ENCODE assay signal across 8 cellular contexts in genomic region chrX:48574270-48575266, GRCh38. TPM values are rescaled to one million over a fixed set of nuclear protein-coding genes. Genes with fewer than 3 reads are reported as not detected.
DNase-seq lines count a peak whose midpoint lies in the region; ATAC-seq and TF ChIP-seq lines count a peak whose summit lies in the region.

Gene RBM3 (plus strand): TSS chrX:48574484. CDS start chrX:48575181, 697 bp downstream.

- POLR2A ChIA-PET in Panc1 (lab: Charles Lee): interaction anchor here (1.0 kb wide), 1 partner anchor 53 kb away, joined by 13 read pairs; no protein-coding TSS in a partner anchor

- peaks cover 23% of the 10 kb centered on the region for H3K4me1 ChIP-seq in DND-41 (ENCODE audit: insufficient read depth, low read length)
- H3K4me1 ChIP-seq in KMS-11 (ENCODE audit: low read depth, poor library complexity, severe bottlenecking): peaks cover 11% of the 10 kb centered on the region
- peaks cover 11% of the 10 kb centered on the region for H3K4me1 ChIP-seq in Panc1 (ENCODE audit: control insufficient read depth, insufficient read depth, low read length)
- peaks cover 0 to 6% of the 10 kb centered on the region in 2 donors for H3K4me1 ChIP-seq in esophagus (ENCODE audit: control insufficient read depth in 2 of 2, insufficient read depth in 2 of 2, low read length in 1 of 2)
- H3K4me1 ChIP-seq in muscle layer of colon (ENCODE audit: insufficient read depth, low read length): peaks cover 14% of the 10 kb centered on the region

- ATAC-seq in DND-41 (ENCODE audit: insufficient read depth, low read depth) (peak; percentile 95), GM21723 (IDR thresholded peaks at IDR 0.05; ENCODE audit: unreplicated experiment) (peak; percentile 86), Panc1 (peak; percentile 97)
- peak; percentile 91 to 93 for ATAC-seq in activated T-cell treated with anti-CD3 and anti-CD28 coated beads, Interleukin-2, amount 50 U/mL, for 4 hours

- peaks cover 25% of the 10 kb centered on the region for H3K36me3 Mint-ChIP-seq in activated T-cell treated with anti-CD3 and anti-CD28 coated beads, Interleukin-2, amount 50 U/mL, for 4 hours (ENCODE audit: insufficient read depth)

- DNase-seq in DND-41 (peak; percentile 94), Panc1 (ENCODE audit: low read depth, low spot score) (peak; percentile 81)
- DNase-seq in activated T-cell treated with anti-CD3 and anti-CD28 coated beads, Interleukin-2, amount 50 U/mL, for 4 hours: peak; percentile 88
- DNase-seq in stimulated activated CD8-positive, alpha-beta memory T cell treated with anti-CD3 and anti-CD28 coated beads, Interleukin-7, amount 100 ng/mL, for 1 hour (ENCODE audit: low read depth in 2 of 2): peak; percentile 76 to 85

- TF ChIP-seq CTCF in DND-41 (IDR thresholded peaks at IDR 0.05; ENCODE audit: borderline replicate concordance, extremely low read depth, low read length, poor library complexity, severe bottlenecking): peak; percentile 52
- TF ChIP-seq CTCF in KMS-11 (conservative IDR thresholded peaks at IDR 0.05; ENCODE audit: low read depth, low read length): peak; percentile 60
- TF ChIP-seq CTCF in Panc1 (IDR thresholded peaks at IDR 0.05): no peak; the same call in 1 of the 2 replicates

- H3K9me3 ChIP-seq in DND-41 (ENCODE audit: insufficient read depth, low read length, severe bottlenecking): no peaks in the 10 kb centered on the region
- H3K9me3 ChIP-seq in Panc1 (ENCODE audit: control insufficient read depth, insufficient read depth, low read depth, low read length): no peaks in the 10 kb centered on the region
- H3K9me3 ChIP-seq in esophagus (ENCODE audit: control insufficient read depth in 2 of 2, insufficient read depth in 1 of 2, low read depth in 1 of 2, low read length in 1 of 2): peaks cover 0 to 6% of the 10 kb centered on the region in 2 donors
- H3K9me3 ChIP-seq in muscle layer of colon (ENCODE audit: low read length): no peaks in the 10 kb centered on the region

- H3K9me3 Mint-ChIP-seq in activated T-cell treated with anti-CD3 and anti-CD28 coated beads, Interleukin-2, amount 50 U/mL, for 4 hours: no peaks in the 10 kb centered on the region

- H3K4me3 ChIP-seq in DND-41 (ENCODE audit: low read depth in 1 of 2, low read length in 2 of 2): peak within 1 kb of the TSS; percentile 83 to 85
- H3K4me3 ChIP-seq in KMS-11 (IDR thresholded peaks at IDR 0.05; ENCODE audit: insufficient read depth, low read depth, low read length): peak within 1 kb of the TSS; percentile 44
- H3K4me3 ChIP-seq in Panc1 (ENCODE audit: low read depth in 2 of 2, low read length in 2 of 2): peak within 1 kb of the TSS; percentile 81 to 99
- H3K4me3 ChIP-seq in esophagus (ENCODE audit: low read depth in 1 of 2, low read length in 2 of 2): peak within 1 kb of the TSS; percentile 76 to 78
- H3K4me3 ChIP-seq in muscle layer of colon (ENCODE audit: low read depth in 1 of 2, low read length in 2 of 2): peak within 1 kb of the TSS; percentile 65 to 72

- H3K4me2 ChIP-seq in DND-41 (ENCODE audit: insufficient read depth, low read length) (peak within 1 kb of the TSS; percentile 89), KMS-11 (peak within 1 kb of the TSS; percentile 77)

- in situ Hi-C loops in Panc1 (cut with HindIII; ENCODE audit: low pct_unique_long_range_greater_than_20kb, low sequenced_read_pairs): no loop called here

- H3K9ac ChIP-seq in DND-41 (ENCODE audit: low read depth, low read length) (peak within 1 kb of the TSS; percentile 91), KMS-11 (peak within 1 kb of the TSS; percentile 100), muscle layer of colon (ENCODE audit: low read length) (peak within 1 kb of the TSS; percentile 54)

- WGBS in esophagus, 2 donors: 0 to 25% methylated on average over 68 to 71 of the region's 71 CpGs

- H3K27me3 ChIP-seq in DND-41 (ENCODE audit: insufficient read depth, low read length, poor library complexity) (no peaks in the 10 kb centered on the region), KMS-11 (ENCODE audit: insufficient read depth, low read depth) (no peaks in the 10 kb centered on the region), Panc1 (ENCODE audit: control insufficient read depth, insufficient read depth, low read length) (no peaks in the 10 kb centered on the region), esophagus (ENCODE audit: control insufficient read depth in 1 of 2, insufficient read depth in 2 of 2, low read length in 2 of 2) (no peaks in the 10 kb centered on the region), muscle layer of colon (ENCODE audit: control insufficient read depth in 1 of 2, insufficient read depth in 2 of 2, low read length in 2 of 2) (no peaks in the 10 kb centered on the region)

- intact Hi-C loops in Panc1 (cut with micrococcal nuclease; ENCODE audit: unreplicated experiment): no loop called here

- H3K36me3 ChIP-seq in DND-41 (ENCODE audit: insufficient read depth, low read length) (peaks cover 43% of the 10 kb centered on the region), KMS-11 (ENCODE audit: insufficient read depth) (peaks cover 7% of the 10 kb centered on the region; the same call in 1 of the 2 replicates), Panc1 (ENCODE audit: control insufficient read depth, insufficient read depth, low read length) (peaks cover 26% of the 10 kb centered on the region), esophagus (ENCODE audit: control insufficient read depth in 2 of 2, insufficient read depth in 2 of 2, low read length in 1 of 2) (peaks cover 3 to 20% of the 10 kb centered on the region in 2 donors), muscle layer of colon (ENCODE audit: insufficient read depth, low read length) (peaks cover 29% of the 10 kb centered on the region)

- H3K79me2 ChIP-seq in DND-41 (ENCODE audit: insufficient read depth, low read length): peaks cover 21% of the 10 kb centered on the region
- peaks cover 20% of the 10 kb centered on the region for H3K79me2 ChIP-seq in KMS-11 (ENCODE audit: insufficient read depth, low read depth)

- H3K4me1 Mint-ChIP-seq in activated T-cell treated with anti-CD3 and anti-CD28 coated beads, Interleukin-2, amount 50 U/mL, for 4 hours (ENCODE audit: low read depth): peaks cover 19% of the 10 kb centered on the region

- no TSS peak for BruUV-seq in Panc1 (replicated peaks; lab: Mats Ljungman, UMichigan)

- H3K27me3 Mint-ChIP-seq in activated T-cell treated with anti-CD3 and anti-CD28 coated beads, Interleukin-2, amount 50 U/mL, for 4 hours (ENCODE audit: low read depth): no peaks in the 10 kb centered on the region

- H3K27ac ChIP-seq in DND-41 (ENCODE audit: low read length) (peak within 1 kb of the TSS; percentile 98), KMS-11 (peak within 1 kb of the TSS; percentile 99), Panc1 (ENCODE audit: low read length) (peak within 1 kb of the TSS; percentile 99), esophagus (ENCODE audit: low read depth in 2 of 2, low read length in 1 of 2) (peak within 1 kb of the TSS; percentile 97), muscle layer of colon (ENCODE audit: low read depth, low read length) (peak within 1 kb of the TSS; percentile 89)

- CTCF ChIA-PET in Panc1 (lab: Charles Lee): no interaction called here

- H2AFZ ChIP-seq in DND-41 (ENCODE audit: low read depth, low read length) (peak within 1 kb of the TSS; percentile 89), KMS-11 (ENCODE audit: low read depth) (peak within 1 kb of the TSS; percentile 88)

- H4K20me1 ChIP-seq in DND-41 (ENCODE audit: insufficient read depth, low read length) (peaks cover 24% of the 10 kb centered on the region), KMS-11 (ENCODE audit: insufficient read depth) (no peaks in the 10 kb centered on the region)

- peak within 1 kb of the TSS; percentile 99 for H3K4me3 Mint-ChIP-seq in activated T-cell treated with anti-CD3 and anti-CD28 coated beads, Interleukin-2, amount 50 U/mL, for 4 hours

RNA-seq across cellular contexts. Expression of gene RBM3, which starts in this region (rescaled TPM):
- 528 TPM for total RNA-seq in Panc1 (2021; ENCODE audit: unreplicated experiment)
- 600 TPM for polyA plus RNA-seq in Panc1 (2012; ENCODE audit: insufficient read length)
- 100 to 1,000 TPM; 459 to 489 (median 484) TPM for total RNA-seq in activated T-cell treated with anti-CD3 and anti-CD28 coated beads, Interleukin-2, amount 50 U/mL, for 4 hours
- polyA plus RNA-seq in esophagus: 100 to 1,000 TPM; 134 to 205 TPM

Comparison
In these comparisons a context has a peak if more than half of its experiments do, and no peak if none do; other contexts are left out.
1. Peak in every context shown above with its lines: DNase-seq, ATAC-seq, H3K4me3 ChIP-seq and H3K27ac ChIP-seq.